ENCODE assay signal across 19 cellular contexts in the genomic region with DNA sequence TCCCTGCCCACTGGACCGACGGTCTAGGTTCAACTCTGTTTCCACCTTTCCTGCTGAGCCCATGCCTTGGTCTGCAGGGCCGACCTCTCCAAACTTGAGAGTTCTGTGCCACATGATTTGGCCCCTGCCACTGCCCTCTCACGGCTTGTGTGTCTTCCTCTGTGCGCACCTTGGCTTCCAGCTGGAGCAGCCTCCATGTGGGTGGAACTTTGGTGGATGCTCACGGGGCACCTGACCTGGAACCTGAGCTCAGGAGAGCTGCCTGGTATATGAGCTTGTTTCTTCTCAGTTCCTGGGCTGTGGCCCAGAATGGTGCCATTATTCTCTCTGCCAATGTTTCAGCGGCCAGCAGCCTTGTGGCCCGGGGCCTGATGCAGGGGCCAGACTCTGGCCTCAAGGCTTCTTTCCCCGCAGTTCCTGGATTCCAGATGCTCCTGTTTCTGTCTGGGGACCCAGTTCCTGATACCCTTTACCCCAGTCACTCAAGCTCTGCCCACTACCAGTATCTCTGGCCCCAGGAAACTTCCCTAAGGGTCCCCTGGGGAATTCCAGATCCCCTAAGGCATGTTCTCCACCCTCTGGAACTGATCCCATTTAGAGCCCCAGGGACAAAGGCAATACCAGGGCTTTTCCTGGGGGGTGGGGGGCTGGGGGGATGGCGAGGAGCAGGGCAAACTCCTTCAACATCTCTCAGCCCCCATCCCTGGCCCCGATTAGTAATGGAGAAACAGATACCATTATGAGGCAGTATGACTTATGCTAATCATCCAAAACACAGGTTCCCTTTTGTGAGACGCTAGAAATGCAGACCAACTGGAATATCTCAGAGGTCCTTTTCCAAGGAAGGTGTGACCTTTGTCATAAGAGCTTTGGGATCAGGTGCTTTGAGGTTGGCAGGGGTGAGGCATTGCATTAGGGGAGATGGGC. TPM values are rescaled to one million over a fixed set of nuclear protein-coding genes. Genes with fewer than 3 reads are reported as not detected.
DNase-seq lines count a peak whose midpoint lies in the region; ATAC-seq and TF ChIP-seq lines count a peak whose summit lies in the region.
"Had no signal": no experiment of that assay in that cellular context is flagged by ENCODE, and none has a peak within 500 bp of the region (broad histone marks: within the 10 kb centered on the region; RNA-seq: fewer than 3 reads in every experiment).

No MANE protein-coding gene starts in this region.

- peaks cover 7% of the 10 kb centered on the region for H3K36me3 ChIP-seq in right atrium auricular region
- H3K36me3 ChIP-seq in breast epithelium, result no peaks in the 10 kb centered on the region
- H3K36me3 ChIP-seq in neuronal stem cell (replicated peaks in 1 of 2; ENCODE audit: control insufficient read depth in 2 of 2, insufficient read depth in 2 of 2, low read length in 2 of 2), result peaks cover 4 to 5% of the 10 kb centered on the region in 2 donors
- peaks cover 21% of the 10 kb centered on the region for H3K36me3 ChIP-seq in upper lobe of right lung
- H3K36me3 ChIP-seq: uterus had no signal

- DNase-seq in right atrium auricular region (ENCODE audit: low spot score), result no peak
- DNase-seq in left ventricle myocardium superior, result no peak
- peak; percentile 20 to 66 for DNase-seq in breast epithelium (ENCODE audit: low spot score in 2 of 2)
- no peak for DNase-seq in neuronal stem cell (ENCODE audit: low spot score)
- peak; percentile 31 for DNase-seq in upper lobe of right lung
- no peak for DNase-seq in T1000 (lab: John Stamatoyannopoulos, UW)
- DNase-seq in DMS53 treated with DMSO at 0.1 percent for 48 hours (lab: John Stamatoyannopoulos, UW; ENCODE audit: unreplicated experiment), result no peak
- DNase-seq: activated naive CD4-positive, alpha-beta T cell treated with anti-CD3 and anti-CD28 coated beads, Interleukin-2, amount 50 U/mL, for 16 hours; activated T-cell treated with anti-CD3 and anti-CD28 coated beads, Interleukin-2, amount 50 U/mL, for 1 hour; aorta; foreskin keratinocyte; NCI-H1105 treated with DMSO at 0.1 percent for 48 hours; NCI-H510A; SK-N-SH; uterus had no signal

- peak overlapping the region; percentile 76 for H2AK5ac ChIP-seq in neuronal stem cell (ENCODE audit: low read depth, low read length)

- no peaks in the 10 kb centered on the region for H3K9me3 ChIP-seq in right atrium auricular region
- H3K9me3 ChIP-seq in breast epithelium, result no peaks in the 10 kb centered on the region
- no peaks in the 10 kb centered on the region for H3K9me3 ChIP-seq in neuronal stem cell (replicated peaks in 1 of 2; ENCODE audit: control insufficient read depth in 2 of 2, insufficient read depth in 1 of 2, low read depth in 1 of 2, low read length in 2 of 2)
- no peaks in the 10 kb centered on the region for H3K9me3 ChIP-seq in upper lobe of right lung
- H3K9me3 ChIP-seq: SK-N-SH, uterus had no signal

- H2AFZ ChIP-seq in neuronal stem cell (ENCODE audit: low read length), result no peak overlapping the region
- H2AFZ ChIP-seq: parathyroid adenoma had no signal

- no peak overlapping the region for H2BK5ac ChIP-seq in neuronal stem cell (ENCODE audit: low read length)

- H3K9ac ChIP-seq in neuronal stem cell (ENCODE audit: low read depth, low read length, poor library complexity), result no peak overlapping the region
- H3K9ac ChIP-seq: parathyroid adenoma, SK-N-SH had no signal

- no peak overlapping the region for H2BK15ac ChIP-seq in neuronal stem cell (ENCODE audit: low read length)

- no peak overlapping the region for H2BK120ac ChIP-seq in neuronal stem cell (ENCODE audit: low read depth, low read length)

- no peak overlapping the region for H2BK12ac ChIP-seq in neuronal stem cell (ENCODE audit: low read length)

- H3K27ac ChIP-seq in right atrium auricular region (peak overlapping the region; percentile 86 to 91), breast epithelium (peak overlapping the region; percentile 89 to 90), neuronal stem cell (replicated peaks; ENCODE audit: low read length) (no peak overlapping the region), upper lobe of right lung (no peak overlapping the region)
- H3K27ac ChIP-seq: foreskin keratinocyte had no signal

- no peak overlapping the region for H4K8ac ChIP-seq in neuronal stem cell (ENCODE audit: low read depth, low read length)

- H3K4me2 ChIP-seq in neuronal stem cell (ENCODE audit: insufficient read depth, low read length, poor library complexity, severe bottlenecking), result no peak overlapping the region
- H3K4me2 ChIP-seq: SK-N-SH had no signal

- H3K79me1 ChIP-seq in neuronal stem cell (ENCODE audit: low read depth, low read length), result no peaks in the 10 kb centered on the region

- TF ChIP-seq POLR2A in breast epithelium (IDR thresholded peaks at IDR 0.05), result no peak

- H3K4me1 ChIP-seq in right atrium auricular region (peaks cover 0 to 71% of the 10 kb centered on the region in 2 donors), breast epithelium (peaks cover 5 to 32% of the 10 kb centered on the region in 2 donors), neuronal stem cell (ENCODE audit: control insufficient read depth in 2 of 2, insufficient read depth in 1 of 2, low read depth in 1 of 2, low read length in 2 of 2) (peaks cover 0 to 9% of the 10 kb centered on the region in 2 donors), upper lobe of right lung (peaks cover 56% of the 10 kb centered on the region)
- H3K4me1 ChIP-seq: parathyroid adenoma had no signal

- no peak for TF ChIP-seq CTCF in right atrium auricular region (IDR thresholded peaks at IDR 0.05)
- TF ChIP-seq CTCF in breast epithelium (IDR thresholded peaks at IDR 0.05), result no peak
- TF ChIP-seq CTCF in upper lobe of right lung (IDR thresholded peaks at IDR 0.05), result no peak

- no peak overlapping the region for H3K4ac ChIP-seq in neuronal stem cell (ENCODE audit: low read length)

- ATAC-seq in left ventricle myocardium superior, result no peak
- no peak for ATAC-seq in upper lobe of right lung
- ATAC-seq in HG03432 (IDR thresholded peaks at IDR 0.05; ENCODE audit: unreplicated experiment), result no peak
- ATAC-seq: activated CD4-positive, CD25-positive, alpha-beta regulatory T cell treated with anti-CD3 and anti-CD28 coated beads, Interleukin-2, amount 50 U/mL, for 24 hours; foreskin keratinocyte had no signal

- H3K4me3 ChIP-seq in right atrium auricular region (no peak overlapping the region), breast epithelium (no peak overlapping the region), neuronal stem cell (ENCODE audit: low read length in 2 of 2) (no peak overlapping the region), upper lobe of right lung (no peak overlapping the region)
- H3K4me3 ChIP-seq: lung, uterus had no signal

- no peak overlapping the region for H3K14ac ChIP-seq in neuronal stem cell (ENCODE audit: low read length)

- intact Hi-C loops in left ventricle myocardium superior (cut with micrococcal nuclease) (no loop called here), breast epithelium (cut with DNase I; ENCODE audit: low total_unique reads) (no loop called here), upper lobe of right lung (cut with DNase I) (no loop called here)

- no peak overlapping the region for H3K23ac ChIP-seq in neuronal stem cell (ENCODE audit: low read depth, low read length, poor library complexity)

- H3K18ac ChIP-seq in neuronal stem cell (ENCODE audit: low read length), result peak overlapping the region; percentile 35

- H3K27me3 ChIP-seq in right atrium auricular region (no peaks in the 10 kb centered on the region), breast epithelium (no peaks in the 10 kb centered on the region), neuronal stem cell (ENCODE audit: control insufficient read depth in 3 of 3, insufficient read depth in 3 of 3, low read depth in 1 of 3, low read length in 3 of 3) (no peaks in the 10 kb centered on the region), upper lobe of right lung (no peaks in the 10 kb centered on the region)
- H3K27me3 ChIP-seq: foreskin keratinocyte, uterus had no signal

- no CpG with 5 or more reads among the region's 12 CpGs for whole genome bisulfite sequencing in neuronal stem cell (ENCODE audit: extremely low coverage in 2 of 2, insufficient read length in 2 of 2, insufficient replicate concordance in 1 of 2), 2 donors

- H4K91ac ChIP-seq in neuronal stem cell (ENCODE audit: low read depth, low read length, poor library complexity), result no peak overlapping the region

RNA-seq across cellular contexts. Expression of gene QSOX1, which starts 11.1 kb away (rescaled TPM):
- 100 to 1,000 TPM; 199 to 332 TPM for total RNA-seq in right atrium auricular region
- total RNA-seq in left ventricle myocardium superior, result 111 TPM
- total RNA-seq in breast epithelium, result 10 to 100 TPM; 43.3 to 85.5 (median 67.5) TPM
- 31.6 TPM for polyA plus RNA-seq in neuronal stem cell (2013, experiment 1 of 2)
- 30.8 TPM for polyA plus RNA-seq in neuronal stem cell (2013, experiment 2 of 2)
- total RNA-seq in upper lobe of right lung, result 275 TPM

Comparison
In these comparisons a context has a peak if more than half of its experiments do, and no peak if none do; other contexts are left out.
1. DNase-seq: peak in breast epithelium (2 of 2) and upper lobe of right lung (single experiment); none in right atrium auricular region (single experiment), left ventricle myocardium superior (single experiment), neuronal stem cell (single experiment), T1000 (single experiment) and DMS53 treated with DMSO at 0.1 percent for 48 hours (single experiment).
2. H3K27ac ChIP-seq: peak in right atrium auricular region (2 of 2) and breast epithelium (2 of 2); none in neuronal stem cell (single experiment) and upper lobe of right lung (single experiment).